ENCODE assay signal across 9 cellular contexts in the genomic region with DNA sequence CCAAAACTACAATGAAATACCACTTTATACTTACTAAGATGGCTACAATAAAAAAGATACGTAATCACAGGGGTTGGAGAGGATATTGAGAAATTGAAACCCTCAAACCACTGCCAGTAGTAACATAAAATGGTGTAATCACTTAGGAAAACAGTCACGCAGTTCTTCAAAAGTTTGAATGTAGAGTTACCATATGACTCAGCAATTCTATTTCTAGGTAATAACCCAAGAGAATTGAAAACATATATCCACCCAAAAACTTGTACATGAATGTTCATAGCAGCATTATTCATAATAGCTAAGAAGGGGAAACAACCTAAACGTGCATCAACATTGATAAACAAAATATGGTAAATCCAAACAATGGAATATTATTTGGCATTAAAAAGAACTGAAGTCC. TPM values are rescaled to one million over a fixed set of nuclear protein-coding genes. Genes with fewer than 3 reads are reported as not detected.
DNase-seq lines count a peak whose midpoint lies in the region; ATAC-seq and TF ChIP-seq lines count a peak whose summit lies in the region.
"Had no signal": no experiment of that assay in that cellular context is flagged by ENCODE, and none has a peak within 500 bp of the region (broad histone marks: within the 10 kb centered on the region; RNA-seq: fewer than 3 reads in every experiment).

No MANE protein-coding gene starts in this region.

- no peak for TF ChIP-seq CTCF in mucosa of descending colon (IDR thresholded peaks at IDR 0.05)

- H3K27me3 ChIP-seq in CD4-positive, CD25-positive, alpha-beta regulatory T cell (ENCODE audit: control insufficient read depth, insufficient read depth, low read length): no peaks in the 10 kb centered on the region

- DNase-seq in CD4-positive, CD25-positive, alpha-beta regulatory T cell: peak in 1 of 3 donors; percentile 87
- DNase-seq in amniotic epithelial cell (ENCODE audit: low read depth): peak; percentile 81
- no peak for DNase-seq in cardiac septum (ENCODE audit: low spot score)
- DNase-seq in cerebellum (ENCODE audit: low spot score): no peak
- DNase-seq in epidermal melanocyte (ENCODE audit: insufficient read length, low spot score): no peak
- no peak for DNase-seq in mucosa of descending colon
- DNase-seq: naive B cell had no signal

- no peaks in the 10 kb centered on the region for H3K36me3 ChIP-seq in CD4-positive, CD25-positive, alpha-beta regulatory T cell (ENCODE audit: control insufficient read depth, insufficient read depth, low read length)
- no peaks in the 10 kb centered on the region for H3K36me3 ChIP-seq in mucosa of descending colon (ENCODE audit: low read depth)

- peak; percentile 55 to 75 for ATAC-seq in CD4-positive, CD25-positive, alpha-beta regulatory T cell (ENCODE audit: low read depth in 2 of 2)
- ATAC-seq in GM21367 (IDR thresholded peaks at IDR 0.05; ENCODE audit: unreplicated experiment) (peak; percentile 78), HG03442 (IDR thresholded peaks at IDR 0.05; ENCODE audit: unreplicated experiment) (peak; percentile 91), mucosa of descending colon (no peak)

- intact Hi-C loops in cardiac septum (cut with DNase I): no loop called here
- intact Hi-C loops in mucosa of descending colon (cut with DNase I, micrococcal nuclease): loop anchor here (5.0 to 10.0 kb wide), 2 partner anchors 100 to 103 kb away; a partner anchor contains a TSS

- H3K27me3 Mint-ChIP-seq in CD4-positive, CD25-positive, alpha-beta regulatory T cell: no peaks in the 10 kb centered on the region

- H3K27ac ChIP-seq in CD4-positive, CD25-positive, alpha-beta regulatory T cell (ENCODE audit: insufficient read depth, low read length, poor library complexity, severe bottlenecking): no peak overlapping the region

- no peaks in the 10 kb centered on the region for H3K9me3 ChIP-seq in CD4-positive, CD25-positive, alpha-beta regulatory T cell (ENCODE audit: control insufficient read depth in 2 of 2, low read length in 2 of 2)
- no peaks in the 10 kb centered on the region for H3K9me3 ChIP-seq in mucosa of descending colon

- no peak overlapping the region for H3K4me3 ChIP-seq in CD4-positive, CD25-positive, alpha-beta regulatory T cell (ENCODE audit: low read depth, low read length)
- H3K4me3 ChIP-seq in mucosa of descending colon: no peak overlapping the region

- H3K4me1 Mint-ChIP-seq in CD4-positive, CD25-positive, alpha-beta regulatory T cell: peaks cover 13 to 47% (median 21%) of the 10 kb centered on the region in 4 donors

- H3K9me3 Mint-ChIP-seq in CD4-positive, CD25-positive, alpha-beta regulatory T cell: peaks cover 0 to 3% (median 0%) of the 10 kb centered on the region in 7 donors
- H3K9me3 Mint-ChIP-seq: naive B cell had no signal

- no peak overlapping the region for H3K27ac Mint-ChIP-seq in CD4-positive, CD25-positive, alpha-beta regulatory T cell

- peaks cover 14% of the 10 kb centered on the region for H3K36me3 Mint-ChIP-seq in CD4-positive, CD25-positive, alpha-beta regulatory T cell
- H3K36me3 Mint-ChIP-seq: naive B cell had no signal

- no peak overlapping the region for H3K4me3 Mint-ChIP-seq in CD4-positive, CD25-positive, alpha-beta regulatory T cell
- H3K4me3 Mint-ChIP-seq: naive B cell had no signal

- H3K4me1 ChIP-seq in CD4-positive, CD25-positive, alpha-beta regulatory T cell (ENCODE audit: control insufficient read depth, insufficient read depth, low read length, poor library complexity, severe bottlenecking): no peaks in the 10 kb centered on the region
- peaks cover 26% of the 10 kb centered on the region for H3K4me1 ChIP-seq in mucosa of descending colon (ENCODE audit: low read depth)

RNA-seq across cellular contexts. Expression of a gene that starts 24.4 kb away (rescaled TPM):
- 190 TPM for total RNA-seq in CD4-positive, CD25-positive, alpha-beta regulatory T cell
- 100 to 1,000 TPM; 163 to 224 (median 195) TPM for polyA plus RNA-seq in CD4-positive, CD25-positive, alpha-beta regulatory T cell
- total RNA-seq in cardiac septum (136 TPM), cerebellum (100 TPM), mucosa of descending colon (100 to 1,000 TPM in 2 of 3 donors, 10 to 100 TPM in 1; 94.3 to 116 (median 101) TPM)

RNA-seq across cellular contexts. Expression of a gene that starts 45.0 kb away (rescaled TPM):
- total RNA-seq in CD4-positive, CD25-positive, alpha-beta regulatory T cell: 66.1 TPM
- 10 to 100 TPM; 70.3 to 94.9 (median 80.4) TPM for polyA plus RNA-seq in CD4-positive, CD25-positive, alpha-beta regulatory T cell
- total RNA-seq in cardiac septum: 61.4 TPM
- 116 TPM for total RNA-seq in cerebellum
- 10 to 100 TPM; 71.6 to 82.1 (median 76.3) TPM for total RNA-seq in mucosa of descending colon
